ENCODE assay signal across 8 cellular contexts in the genomic region with DNA sequence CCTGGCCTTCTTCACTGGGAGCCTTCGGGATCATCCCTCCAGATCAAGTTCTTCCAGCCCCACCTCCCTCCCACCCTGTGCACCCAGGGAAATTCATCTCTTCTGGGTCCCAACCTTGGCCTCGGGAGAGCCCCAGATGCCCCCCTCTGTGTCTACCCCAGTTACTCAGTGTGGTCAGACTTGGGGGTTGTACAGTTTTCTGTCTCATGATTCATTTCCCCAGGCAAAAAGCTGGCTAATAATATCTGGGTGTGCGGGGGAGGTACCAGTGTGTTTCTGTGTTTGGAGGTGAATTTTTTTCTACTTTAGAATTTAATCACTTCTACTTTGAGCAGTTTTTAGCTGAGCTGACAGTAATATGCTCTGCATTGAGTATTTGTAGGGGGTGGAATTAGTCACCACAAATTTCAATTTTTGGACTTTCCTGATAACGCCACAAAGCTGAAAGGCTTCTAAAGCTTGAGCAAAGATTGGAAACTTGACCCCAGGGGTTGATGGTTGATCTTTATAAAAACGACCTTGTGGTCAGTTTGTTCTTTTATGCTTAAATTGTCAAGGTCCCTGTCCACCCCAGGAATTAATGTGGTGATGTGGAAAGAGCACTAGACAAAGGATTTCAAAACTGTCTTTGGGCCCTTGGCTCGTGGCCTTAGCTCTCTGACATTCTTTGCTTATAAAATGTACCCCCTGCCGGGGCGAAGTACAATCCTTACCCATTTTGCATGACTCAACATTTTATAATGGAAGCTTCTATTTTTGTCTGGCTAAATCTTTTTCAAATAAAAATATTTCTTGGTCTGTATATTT.
DNase-seq lines count a peak whose midpoint lies in the region; ATAC-seq and TF ChIP-seq lines count a peak whose summit lies in the region.

No MANE protein-coding gene starts in this region.

- CTCF ChIA-PET in HEK293T (lab: Yijun Ruan, JAX) = interaction anchor here (1.0 to 1.3 kb wide), 5 partner anchors 44 to 484 kb away, joined by 3 to 9 read pairs (median 5); no protein-coding TSS in a partner anchor

- intact Hi-C loops in thyroid gland (cut with DNase I) = loop anchor here (10.0 kb wide), 1 partner anchor 482 kb away; no protein-coding TSS in a partner anchor

- H3K27me3 Mint-ChIP-seq in activated naive CD4-positive, alpha-beta T cell treated with anti-CD3 and anti-CD28 coated beads, Interleukin-2, amount 50 U/mL, for 24 hours = no peaks in the 10 kb centered on the region

- no peaks in the 10 kb centered on the region for H3K9me3 Mint-ChIP-seq in activated naive CD4-positive, alpha-beta T cell treated with anti-CD3 and anti-CD28 coated beads, Interleukin-2, amount 50 U/mL, for 24 hours

- ATAC-seq in GM18505 (IDR thresholded peaks at IDR 0.05; ENCODE audit: unreplicated experiment) (peak; percentile 86), lung (ENCODE audit: insufficient read depth, low FRiP score) (peak; percentile 75)

- WGBS in lung, 2 donors = 55 to 56% methylated on average over 8 of the region's 8 CpGs
- 65 to 66% methylated on average over 8 of the region's 8 CpGs for WGBS in thyroid gland, 2 donors

- H3K4me3 ChIP-seq in lung = no peak overlapping the region
- H3K4me3 ChIP-seq in thyroid gland (replicated peaks in 1 of 3) = no peak overlapping the region

- H3K9me3 ChIP-seq in lung (ENCODE audit: control insufficient read depth in 2 of 2, insufficient read depth in 1 of 2, low read length in 1 of 2) (no peaks in the 10 kb centered on the region), thyroid gland (no peaks in the 10 kb centered on the region)

- no peak for TF ChIP-seq CTCF in lung (IDR thresholded peaks at IDR 0.05; ENCODE audit: control extremely low read depth, extremely low read depth)
- no peak for TF ChIP-seq CTCF in thyroid gland (IDR thresholded peaks at IDR 0.05)

- POLR2A ChIA-PET in HEK293T (lab: Yijun Ruan, JAX) = interaction anchor here (1.5 kb wide), 1 partner anchor 28 kb away, joined by 4 read pairs; no protein-coding TSS in a partner anchor

- H3K27me3 ChIP-seq in lung (ENCODE audit: control insufficient read depth, insufficient read depth) = no peaks in the 10 kb centered on the region
- H3K27me3 ChIP-seq in thyroid gland = no peaks in the 10 kb centered on the region

- TF ChIP-seq POLR2A in GM18505 (IDR thresholded peaks at IDR 0.05; ENCODE audit: borderline replicate concordance, extremely low read depth, insufficient read depth, insufficient read length) (no peak), thyroid gland (IDR thresholded peaks at IDR 0.05) (no peak)

- peaks cover 69% of the 10 kb centered on the region for H3K4me1 Mint-ChIP-seq in activated naive CD4-positive, alpha-beta T cell treated with anti-CD3 and anti-CD28 coated beads, Interleukin-2, amount 50 U/mL, for 24 hours

- H3K27ac ChIP-seq in lung (ENCODE audit: low read depth in 1 of 2, low read length in 1 of 2) (peak overlapping the region in 1 of 2 donors; percentile 42), thyroid gland (peak overlapping the region; percentile 1 to 61 (median 47))

- DNase-seq in HEK293T (ENCODE audit: extremely low spot score) (peak; percentile 51), MV-4-11 (lab: John Stamatoyannopoulos, UW) (peak; percentile 68), lung (ENCODE audit: low spot score) (no peak), thyroid gland (peak; percentile 46 to 61), iPS-NIHi11 (ENCODE audit: low spot score) (no peak), DMS114 treated with DMSO at 0.1 percent for 48 hours (lab: John Stamatoyannopoulos, UW; ENCODE audit: unreplicated experiment) (no peak)

- peak overlapping the region; percentile 80 for H3K27ac Mint-ChIP-seq in activated naive CD4-positive, alpha-beta T cell treated with anti-CD3 and anti-CD28 coated beads, Interleukin-2, amount 50 U/mL, for 24 hours

- H3K4me1 ChIP-seq in lung (ENCODE audit: control insufficient read depth in 2 of 2, insufficient read depth in 2 of 2, low read length in 2 of 2) (no peaks in the 10 kb centered on the region), thyroid gland (peaks cover 25 to 29% of the 10 kb centered on the region in 2 donors)

- H3K36me3 ChIP-seq in lung (ENCODE audit: control insufficient read depth in 2 of 2, insufficient read depth in 2 of 2, low read length in 2 of 2) = peaks cover 0 to 2% of the 10 kb centered on the region in 2 donors
- H3K36me3 ChIP-seq in thyroid gland = no peaks in the 10 kb centered on the region

- H3K4me3 Mint-ChIP-seq in activated naive CD4-positive, alpha-beta T cell treated with anti-CD3 and anti-CD28 coated beads, Interleukin-2, amount 50 U/mL, for 24 hours = peak overlapping the region; percentile 37

- H3K36me3 Mint-ChIP-seq in activated naive CD4-positive, alpha-beta T cell treated with anti-CD3 and anti-CD28 coated beads, Interleukin-2, amount 50 U/mL, for 24 hours = no peaks in the 10 kb centered on the region

TF ChIP-seq in HEK293T, 16 proteins besides CTCF, POLR2A, EP300 and RAD21:
- no peak for TF ChIP-seq FOXK2 (IDR thresholded peaks at IDR 0.05)
- no peak for TF ChIP-seq FOXM1 (IDR thresholded peaks at IDR 0.05; ENCODE audit: borderline replicate concordance)
- no peak for TF ChIP-seq L3MBTL2 (conservative IDR thresholded peaks at IDR 0.05)
- TF ChIP-seq SUZ12 (IDR thresholded peaks at IDR 0.05) = no peak
- TF ChIP-seq CTBP1 (IDR thresholded peaks at IDR 0.05; ENCODE audit: borderline replicate concordance) = no peak
- no peak for TF ChIP-seq NFRKB (IDR thresholded peaks at IDR 0.05)
- TF ChIP-seq PKNOX1 (IDR thresholded peaks at IDR 0.05) = no peak
- TF ChIP-seq HDGF (IDR thresholded peaks at IDR 0.05; ENCODE audit: borderline replicate concordance) = no peak
- no peak for TF ChIP-seq FOXA1 (IDR thresholded peaks at IDR 0.05)
- TF ChIP-seq LEF1 (IDR thresholded peaks at IDR 0.05; ENCODE audit: borderline replicate concordance) = no peak
- no peak for TF ChIP-seq SP1 (IDR thresholded peaks at IDR 0.05)
- TF ChIP-seq ELF4 (IDR thresholded peaks at IDR 0.05) = no peak
- TF ChIP-seq ZNF384 (IDR thresholded peaks at IDR 0.05) = no peak
- TF ChIP-seq ARNT (IDR thresholded peaks at IDR 0.05) = no peak
- no peak for TF ChIP-seq TARDBP (IDR thresholded peaks at IDR 0.05)
- no peak for TF ChIP-seq BHLHE40 (IDR thresholded peaks at IDR 0.05; ENCODE audit: borderline replicate concordance)
TF ChIP-seq in HEK293T: peak in this region for 0.

Comparison
In these comparisons a context has a peak if more than half of its experiments do, and no peak if none do; other contexts are left out.
1. DNase-seq: peak in HEK293T (single experiment), MV-4-11 (single experiment) and thyroid gland (2 of 2); none in lung (single experiment), iPS-NIHi11 (single experiment) and DMS114 treated with DMSO at 0.1 percent for 48 hours (single experiment).